14 cellular contexts compared by ENCODE assay signal in genomic region chr2:141498561-141498960, GRCh38.
"Had no signal": no experiment of that assay in that cellular context is flagged by ENCODE, and none has a peak within 500 bp of the region (broad histone marks: within the 10 kb centered on the region; RNA-seq: fewer than 3 reads in every experiment).

No MANE protein-coding gene starts in this region.

- H3K4me3 ChIP-seq: mucosa of descending colon, suprapubic skin, upper lobe of right lung had no signal

- ATAC-seq: activated naive CD4-positive, alpha-beta T cell treated with anti-CD3 and anti-CD28 coated beads, Interleukin-2, amount 50 U/mL, for 72 hours; left colon; mucosa of descending colon; sciatic nerve; upper lobe of right lung had no signal

- DNase-seq: activated effector memory CD4-positive, alpha-beta T cell treated with anti-CD3 and anti-CD28 coated beads, Interleukin-2, amount 50 U/mL, for 16 hours; activated T-cell treated with anti-CD3 and anti-CD28 coated beads, Interleukin-2, amount 50 U/mL, for 1 hour; cortex of kidney; effector memory CD4-positive, alpha-beta T cell; left colon; mucosa of descending colon; natural killer cell; occipital lobe; stimulated activated CD4-positive, alpha-beta T cell treated with anti-CD3 and anti-CD28 coated beads, Interleukin-2, amount 100 ng/mL, for 24 hours; stimulated activated naive CD4-positive, alpha-beta T cell treated with Interleukin-2 at 50 U/mL for 16 hours; upper lobe of right lung had no signal

- H3K27ac Mint-ChIP-seq: activated naive CD4-positive, alpha-beta T cell treated with anti-CD3 and anti-CD28 coated beads, Interleukin-2, amount 50 U/mL, for 72 hours; natural killer cell had no signal

- H3K36me3 Mint-ChIP-seq: activated naive CD4-positive, alpha-beta T cell treated with anti-CD3 and anti-CD28 coated beads, Interleukin-2, amount 50 U/mL, for 72 hours; natural killer cell had no signal

- H3K4me3 Mint-ChIP-seq: natural killer cell had no signal
